In the genomic region with DNA sequence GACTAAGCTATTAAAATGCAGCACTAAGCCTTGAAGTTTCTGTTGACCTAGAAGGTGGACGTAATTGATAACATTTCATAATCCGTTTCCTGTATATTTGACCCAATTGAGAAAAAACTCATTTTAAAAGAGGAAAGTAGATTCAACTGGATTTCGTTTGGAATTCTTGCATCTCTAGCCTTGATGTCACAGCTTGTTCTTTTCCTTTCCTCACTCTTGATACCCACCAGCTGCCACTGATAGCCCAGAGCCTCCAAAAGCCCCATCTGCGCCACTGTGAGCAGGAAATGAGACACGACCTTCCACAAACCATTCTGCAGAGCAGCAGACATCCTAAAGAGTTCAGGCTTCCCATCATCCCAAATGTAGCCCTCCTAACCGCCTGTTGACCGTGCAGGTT, we compare ENCODE assay signal across 16 cellular contexts.
DNase-seq lines count a peak whose midpoint lies in the region; ATAC-seq, FAIRE-seq and TF ChIP-seq lines count a peak whose summit lies in the region.
"Had no signal": no experiment of that assay in that cellular context is flagged by ENCODE, and none has a peak within 500 bp of the region (broad histone marks: within the 10 kb centered on the region; RNA-seq: fewer than 3 reads in every experiment).

No MANE protein-coding gene starts in this region.

- no peak for TF ChIP-seq CTCF in right atrium auricular region (IDR thresholded peaks at IDR 0.05)
- no peak for TF ChIP-seq CTCF in GM23338 (conservative IDR thresholded peaks at IDR 0.05; ENCODE audit: low read depth in 2 of 2)
- no peak for TF ChIP-seq CTCF in cardiac fibroblast (IDR thresholded peaks at IDR 0.05; ENCODE audit: low read depth, low read length)

- ATAC-seq in Right ventricle myocardium superior (ENCODE audit: poor library complexity) (peak; percentile 45), GM23338 (no peak)
- ATAC-seq: HCT116 had no signal

- H3K27ac ChIP-seq in right atrium auricular region (no peak overlapping the region), GM23338 (ENCODE audit: low read depth) (no peak overlapping the region)
- H3K27ac ChIP-seq: C4-2B had no signal

- H3K27me3 ChIP-seq in right atrium auricular region (no peaks in the 10 kb centered on the region), GM23338 (ENCODE audit: insufficient read depth) (no peaks in the 10 kb centered on the region)

- no peak overlapping the region for H3K4me3 ChIP-seq in right atrium auricular region
- H3K4me3 ChIP-seq in GM23338 = no peak overlapping the region
- H3K4me3 ChIP-seq in cardiac fibroblast (replicated peaks in 1 of 2; ENCODE audit: low read depth in 2 of 2, low read length in 2 of 2) = no peak overlapping the region

- intact Hi-C loops in Right ventricle myocardium superior (cut with DNase I) = no loop called here

- no peaks in the 10 kb centered on the region for H3K36me3 ChIP-seq in right atrium auricular region
- H3K36me3 ChIP-seq in GM23338 (ENCODE audit: insufficient read depth) = no peaks in the 10 kb centered on the region

- H3K4me2 ChIP-seq in GM23338 = no peak overlapping the region

- H3K9me2 ChIP-seq in GM23338 (ENCODE audit: insufficient read depth) = no peaks in the 10 kb centered on the region

- no peak overlapping the region for H3K27ac Mint-ChIP-seq in GM23338
- H3K27ac Mint-ChIP-seq: CD4-positive, alpha-beta memory T cell had no signal

- H3K4me3 Mint-ChIP-seq in GM23338 = no peak overlapping the region
- H3K4me3 Mint-ChIP-seq: CD4-positive, alpha-beta memory T cell had no signal

- H2AFZ ChIP-seq in GM23338 = peak overlapping the region; percentile 53; the same call in 1 of the 2 replicates

- H3F3A ChIP-seq in GM23338 (replicated peaks; ENCODE audit: low read depth) = no peaks in the 10 kb centered on the region

- DNase-seq in Right ventricle myocardium superior = no peak
- DNase-seq in right atrium auricular region (ENCODE audit: low spot score) = no peak
- no peak for DNase-seq in GM23338 (ENCODE audit: low spot score)
- peak; percentile 20 to 42 for DNase-seq in cardiac fibroblast (ENCODE audit: low read depth in 2 of 2)
- peak; percentile 53 for DNase-seq in left kidney (ENCODE audit: low read depth, low spot score)
- DNase-seq in HTR-8/SVneo (ENCODE audit: insufficient read length, low spot score) = no peak
- no peak for DNase-seq in activated gamma-delta T cell treated with Interleukin-2 at 50 U/mL for 16 hours
- DNase-seq: 8988T; ACHN; CD4-positive, alpha-beta memory T cell; DND-41; GDM1 had no signal

- H3K9me3 ChIP-seq in right atrium auricular region = peaks cover 0 to 15% of the 10 kb centered on the region in 2 donors

- H3K9me3 Mint-ChIP-seq in GM23338 = peaks cover 13% of the 10 kb centered on the region

- FAIRE-seq in HTR-8/SVneo (lab: Jason Lieb, UNC) = no peak
- FAIRE-seq: D721Med, GM12892 had no signal

- H4K20me1 ChIP-seq in GM23338 (replicated peaks; ENCODE audit: insufficient read depth) = no peaks in the 10 kb centered on the region

- peaks cover 3% of the 10 kb centered on the region for H3K27me3 Mint-ChIP-seq in GM23338 (ENCODE audit: insufficient read depth, low read depth, poor library complexity)

- no peaks in the 10 kb centered on the region for H3K4me1 ChIP-seq in right atrium auricular region
- H3K4me1 ChIP-seq in GM23338 (ENCODE audit: insufficient read depth) = 0 out of 2 replicates have a peak, but pooled peaks cover 7% of the 10 kb centered on the region

- no peaks in the 10 kb centered on the region for H3K79me2 ChIP-seq in GM23338 (replicated peaks; ENCODE audit: insufficient read depth)

- H3K36me3 Mint-ChIP-seq in GM23338 (ENCODE audit: low read depth) = peaks cover 12% of the 10 kb centered on the region

- peaks cover 19% of the 10 kb centered on the region for H3K4me1 Mint-ChIP-seq in GM23338
- H3K4me1 Mint-ChIP-seq: CD4-positive, alpha-beta memory T cell had no signal

TF ChIP-seq in GM23338, 12 proteins besides CTCF, POLR2A, EP300 and RAD21 (continues in another document):
- TF ChIP-seq EZH2phosphoT487 (IDR thresholded peaks at IDR 0.05; ENCODE audit: unreplicated experiment) (no peak), STAT1 (IDR thresholded peaks at IDR 0.05; ENCODE audit: unreplicated experiment) (no peak), REST (IDR thresholded peaks at IDR 0.05; ENCODE audit: unreplicated experiment) (no peak), CREB1 (CRISPR knock-in tag; IDR thresholded peaks at IDR 0.05; ENCODE audit: low read depth) (no peak), JUNB (IDR thresholded peaks at IDR 0.05; ENCODE audit: unreplicated experiment) (no peak), ETS1 (IDR thresholded peaks at IDR 0.05) (no peak)

Comparison
In these comparisons a context has a peak if more than half of its experiments do, and no peak if none do; other contexts are left out.
1. DNase-seq: peak in cardiac fibroblast (2 of 2) and left kidney (single experiment); none in Right ventricle myocardium superior (single experiment), right atrium auricular region (single experiment), GM23338 (single experiment), HTR-8/SVneo (single experiment) and activated gamma-delta T cell treated with Interleukin-2 at 50 U/mL for 16 hours (single experiment).